ENCODE assay signal across 16 cellular contexts in the genomic region with DNA sequence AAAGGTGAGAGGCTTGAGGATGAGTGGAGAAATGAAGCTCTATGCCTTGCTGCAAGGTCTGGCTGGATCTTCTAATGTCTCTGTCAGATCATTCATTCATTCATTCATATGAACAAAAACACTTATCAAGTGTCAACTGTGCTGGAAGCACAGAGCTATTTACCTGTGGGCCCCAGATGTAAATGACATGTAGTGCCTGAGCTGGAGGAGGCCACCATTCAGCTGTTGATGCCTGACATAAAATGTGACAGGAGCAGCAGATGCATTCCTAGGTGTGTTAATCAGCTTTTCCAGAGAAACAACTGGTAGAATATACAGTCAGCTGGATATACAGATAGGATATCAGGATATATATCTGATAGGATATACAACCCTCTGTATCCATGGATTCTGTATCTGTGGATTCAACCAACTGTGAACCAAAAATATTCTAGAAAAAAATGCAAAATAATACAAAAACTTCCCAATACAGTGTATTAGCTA.
DNase-seq lines count a peak whose midpoint lies in the region; ATAC-seq lines count a peak whose summit lies in the region.
"Had no signal": no experiment of that assay in that cellular context is flagged by ENCODE, and none has a peak within 500 bp of the region (broad histone marks: within the 10 kb centered on the region; RNA-seq: fewer than 3 reads in every experiment).

No MANE protein-coding gene starts in this region.

- DNase-seq in memory B cell (ENCODE audit: low spot score in 2 of 2) (no peak), NCI-H345 (lab: John Stamatoyannopoulos, UW) (no peak)
- DNase-seq in activated effector memory CD4-positive, alpha-beta T cell treated with Interleukin-2 at 50 U/mL for 16 hours = no peak
- DNase-seq: 8988T; ACHN; BE2C; C1 segment of cervical spinal cord; Calu3; CD4-positive, alpha-beta memory T cell; CD4-positive, CD25-positive, alpha-beta regulatory T cell; DMS79 treated with DMSO at 0.1 percent for 48 hours; GF-D8 had no signal

- ATAC-seq in memory B cell (ENCODE audit: low read depth) (no peak), GM21723 (IDR thresholded peaks at IDR 0.05; ENCODE audit: unreplicated experiment) (no peak)

- no peaks in the 10 kb centered on the region for H3K27me3 ChIP-seq in rectal smooth muscle tissue (ENCODE audit: control insufficient read depth, insufficient read depth, low read length)
- H3K27me3 ChIP-seq: BE2C, BLaER1 had no signal

- H3K4me1 Mint-ChIP-seq in memory B cell = peaks cover 4% of the 10 kb centered on the region

- H3K9ac ChIP-seq in rectal smooth muscle tissue (ENCODE audit: low read length) = no peak overlapping the region
- H3K9ac ChIP-seq: BLaER1 had no signal

- H3K4me3 Mint-ChIP-seq in memory B cell = no peak overlapping the region
- H3K4me3 Mint-ChIP-seq: CD14-positive monocyte; CD4-positive, alpha-beta memory T cell; CD4-positive, CD25-positive, alpha-beta regulatory T cell had no signal

- peaks cover 5% of the 10 kb centered on the region for H3K27me3 Mint-ChIP-seq in memory B cell
- H3K27me3 Mint-ChIP-seq: CD4-positive, alpha-beta memory T cell had no signal

- peaks cover 49% of the 10 kb centered on the region for H3K4me1 ChIP-seq in rectal smooth muscle tissue (ENCODE audit: control insufficient read depth, insufficient read depth, low read length)

- H3K36me3 Mint-ChIP-seq in memory B cell = peaks cover 2% of the 10 kb centered on the region
- H3K36me3 Mint-ChIP-seq: CD14-positive monocyte had no signal

- H3K36me3 ChIP-seq in rectal smooth muscle tissue (ENCODE audit: control insufficient read depth, insufficient read depth, low read length) = no peaks in the 10 kb centered on the region
- H3K36me3 ChIP-seq: BE2C, BLaER1 had no signal

- peak overlapping the region; percentile 35 for H3K27ac ChIP-seq in rectal smooth muscle tissue (ENCODE audit: low read depth, low read length)
- H3K27ac ChIP-seq: BLaER1 had no signal

- H3K27ac Mint-ChIP-seq in memory B cell = peak overlapping the region; percentile 4
- H3K27ac Mint-ChIP-seq: CD14-positive monocyte; CD4-positive, CD25-positive, alpha-beta regulatory T cell had no signal

- peaks cover 5% of the 10 kb centered on the region for H3K9me3 Mint-ChIP-seq in memory B cell

- H3K4me3 ChIP-seq in rectal smooth muscle tissue (ENCODE audit: low read length) = no peak overlapping the region
- H3K4me3 ChIP-seq: BLaER1 had no signal
